ENCODE assay signal across 11 cellular contexts in the genomic region with DNA sequence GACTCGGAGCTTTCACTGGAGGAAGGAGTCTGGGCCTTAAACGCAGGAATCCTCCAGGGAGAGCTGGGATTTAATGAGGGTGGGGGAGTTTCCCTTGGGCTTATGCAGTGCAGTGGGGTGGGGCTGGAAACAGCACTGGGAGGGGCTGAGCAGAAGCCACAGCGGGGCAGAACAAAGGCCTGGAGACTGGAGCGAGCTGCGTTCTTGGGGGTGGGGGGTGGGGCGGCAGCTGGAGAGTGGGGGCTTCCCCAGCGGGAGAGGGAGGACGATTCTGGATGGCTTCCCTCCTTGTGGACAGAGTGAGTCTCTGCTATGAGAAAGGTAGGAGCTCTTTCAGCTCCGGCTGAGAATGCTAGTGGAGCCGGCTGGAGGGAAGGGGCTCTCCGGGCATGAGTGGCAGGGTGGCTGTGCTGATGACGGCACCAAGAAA.
DNase-seq lines count a peak whose midpoint lies in the region; ATAC-seq and TF ChIP-seq lines count a peak whose summit lies in the region.
"Had no signal": no experiment of that assay in that cellular context is flagged by ENCODE, and none has a peak within 500 bp of the region (broad histone marks: within the 10 kb centered on the region; RNA-seq: fewer than 3 reads in every experiment).

No MANE protein-coding gene starts in this region.

- no peaks in the 10 kb centered on the region for H3K27me3 ChIP-seq in tibial artery

- no peak overlapping the region for H3K27ac ChIP-seq in tibial artery

- TF ChIP-seq CTCF in tibial artery (IDR thresholded peaks at IDR 0.05) = no peak

- intact Hi-C loops in tibial artery (cut with DNase I; ENCODE audit: low total_unique reads) = no loop called here

- DNase-seq in NCI-H2107 treated with DMSO at 0.1 percent for 48 hours (lab: John Stamatoyannopoulos, UW; ENCODE audit: unreplicated experiment) (peak; percentile 4), NCI-H2107 (lab: John Stamatoyannopoulos, UW) (no peak), astrocyte of the hippocampus (ENCODE audit: low read depth, low spot score) (peak; percentile 51), islet precursor cell (peak; percentile 95), tibial artery (no peak), RPMI8226 (no peak), NOMO-1 (lab: John Stamatoyannopoulos, UW; ENCODE audit: unreplicated experiment in 2 of 2) (no peak)
- DNase-seq: activated CD4-positive, alpha-beta memory T cell treated with anti-CD3 and anti-CD28 coated beads for 36 hours; effector memory CD4-positive, alpha-beta T cell; T-cell had no signal

- no peak for ATAC-seq in HG02884 (IDR thresholded peaks at IDR 0.05; ENCODE audit: unreplicated experiment)
- ATAC-seq: T-cell had no signal

- no peaks in the 10 kb centered on the region for H3K36me3 ChIP-seq in tibial artery

- H3K9me3 ChIP-seq in tibial artery = no peaks in the 10 kb centered on the region

- peaks cover 0 to 18% (median 8%) of the 10 kb centered on the region in 4 donors for H3K4me1 ChIP-seq in tibial artery

- peak overlapping the region; percentile 30 to 34 for H3K4me3 ChIP-seq in tibial artery

Comparison
In these comparisons a context has a peak if more than half of its experiments do, and no peak if none do; other contexts are left out.
1. DNase-seq: peak in NCI-H2107 treated with DMSO at 0.1 percent for 48 hours (single experiment), astrocyte of the hippocampus (single experiment) and islet precursor cell (single experiment); none in NCI-H2107 (single experiment), tibial artery (0 of 2), RPMI8226 (single experiment) and NOMO-1 (0 of 2).